8 cellular contexts compared by ENCODE assay signal in the genomic region with DNA sequence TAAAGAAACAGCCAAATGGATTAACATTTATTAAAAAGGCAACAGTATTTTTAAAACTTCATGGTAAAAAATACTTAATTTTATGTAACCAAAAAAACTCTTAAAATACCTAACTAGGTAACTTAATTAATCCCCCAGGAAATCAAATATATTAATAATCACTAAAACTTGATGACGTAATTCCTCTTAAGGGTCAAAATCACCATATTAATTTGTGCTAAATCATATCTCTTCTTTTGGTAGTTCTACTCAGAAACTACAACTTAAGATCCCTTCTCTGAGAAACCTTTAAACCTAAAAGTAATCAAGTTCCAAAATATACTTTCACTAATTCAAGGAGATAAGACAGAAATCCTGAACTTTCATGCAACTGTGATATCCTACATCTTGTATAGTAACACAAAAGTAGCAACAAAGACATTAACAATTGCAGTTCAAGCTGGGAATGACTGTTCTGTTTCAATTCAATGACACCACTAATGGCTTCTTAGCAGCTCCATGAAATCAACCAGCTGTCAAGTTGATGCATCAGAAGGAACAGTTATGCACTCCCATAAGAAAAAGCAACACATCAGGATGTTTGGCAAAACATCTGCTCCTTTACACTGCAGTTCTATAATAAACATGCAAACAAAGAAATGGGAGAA. TPM values are rescaled to one million over a fixed set of nuclear protein-coding genes. Genes with fewer than 3 reads are reported as not detected.
A peak's percentile ranks its signal among the peaks of the same experiment; 100 is the strongest.
DNase-seq lines count a peak whose midpoint lies in the region; FAIRE-seq and TF ChIP-seq lines count a peak whose summit lies in the region.

No MANE protein-coding gene starts in this region.

- H3K27me3 ChIP-seq in H1 (replicated peaks in 1 of 4; ENCODE audit: control insufficient read depth in 3 of 4, extremely low read depth in 1 of 4, insufficient read depth in 3 of 4, low read length in 3 of 4): no peaks in the 10 kb centered on the region
- H3K27me3 ChIP-seq in prostate gland (replicated peaks; ENCODE audit: insufficient read depth): no peaks in the 10 kb centered on the region

- H3K9me3 ChIP-seq in H1 (ENCODE audit: insufficient read depth in 2 of 2, low read depth in 1 of 2, low read length in 1 of 2) (no peaks in the 10 kb centered on the region), prostate gland (no peaks in the 10 kb centered on the region)

- CTCF ChIA-PET in H1 (lab: Charles Lee; ENCODE audit: partially characterized antibody): no interaction called here

- H4K5ac ChIP-seq in H1 (ENCODE audit: insufficient read length, low read depth, low read length): peak overlapping the region; percentile 29

- no peak overlapping the region for H2BK120ac ChIP-seq in H1 (replicated peaks; ENCODE audit: low read depth, low read length)

- no peak overlapping the region for H3K23ac ChIP-seq in H1 (ENCODE audit: insufficient read length)

- no peak overlapping the region for H2BK12ac ChIP-seq in H1 (ENCODE audit: low read depth, low read length)

- no peak for TF ChIP-seq CTCF in H1 (IDR thresholded peaks at IDR 0.05; ENCODE audit: control extremely low read depth in 1 of 3, insufficient read depth in 1 of 3, low read depth in 1 of 3, low read length in 3 of 3)
- no peak for TF ChIP-seq CTCF in prostate gland (IDR thresholded peaks at IDR 0.05)

- H3K27ac ChIP-seq in H1 (ENCODE audit: low read depth, low read length) (no peak overlapping the region), prostate gland (peak overlapping the region; percentile 25 to 99)

- H2AK5ac ChIP-seq in H1 (ENCODE audit: low read depth, low read length): no peak overlapping the region

- H3K4me1 ChIP-seq in H1 (replicated peaks in 1 of 4; ENCODE audit: control insufficient read depth in 3 of 4, insufficient read depth in 4 of 4, low read length in 3 of 4): peaks cover 0 to 18% (median 7%) of the 10 kb centered on the region in 4 experiments; a peak in 4 of 7 replicates
- no peaks in the 10 kb centered on the region for H3K4me1 ChIP-seq in prostate gland (replicated peaks)

- no peak overlapping the region for H2BK5ac ChIP-seq in H1 (ENCODE audit: low read depth, low read length)

- no peak overlapping the region for H4K91ac ChIP-seq in H1 (replicated peaks; ENCODE audit: insufficient read length, low read length)

- TF ChIP-seq POLR2A in H54 (IDR thresholded peaks at IDR 0.05; ENCODE audit: low read depth, low read length): no peak
- no peak for TF ChIP-seq POLR2A in H1 (IDR thresholded peaks at IDR 0.05; ENCODE audit: control extremely low read depth in 1 of 2, low read depth in 2 of 2, low read length in 2 of 2)
- TF ChIP-seq POLR2A in prostate gland (IDR thresholded peaks at IDR 0.05): no peak

- H3K23me2 ChIP-seq in H1 (ENCODE audit: low read depth, low read length): no peaks in the 10 kb centered on the region; the same call in 1 of the 2 replicates

- peak overlapping the region in 1 of 4 experiments; percentile 98; a peak in 2 of 8 replicates for H3K4me3 ChIP-seq in H1 (ENCODE audit: extremely low read depth in 1 of 4, insufficient read depth in 2 of 4, low read depth in 3 of 4, low read length in 4 of 4)
- no peak overlapping the region for H3K4me3 ChIP-seq in prostate gland

- FAIRE-seq in H54 (lab: Jason Lieb, UNC) (peak; percentile 98), H1 (lab: Jason Lieb, UNC) (peak; percentile 90)

- no peak overlapping the region for H4K8ac ChIP-seq in H1 (ENCODE audit: extremely low read depth, insufficient read depth, low read length)

- H3K79me2 ChIP-seq in H1 (ENCODE audit: control insufficient read depth in 1 of 2, insufficient read depth in 2 of 2, low read length in 2 of 2): peaks cover 10 to 87% of the 10 kb centered on the region in 2 experiments; a peak in 3 of 4 replicates

- DNase-seq in H54 (ENCODE audit: insufficient read length, low spot score) (no peak), NCI-H446 (lab: John Stamatoyannopoulos, UW) (peak; percentile 29 to 58), H1 (ENCODE audit: low read depth in 1 of 2, low spot score in 2 of 2) (no peak), prostate gland (ENCODE audit: low spot score) (no peak), hepatic stellate cell (ENCODE audit: low spot score) (no peak), GM03348 (ENCODE audit: low spot score) (no peak), mucosa of gallbladder (ENCODE audit: low spot score) (no peak)
- no peak for DNase-seq in activated CD8-positive, alpha-beta memory T cell treated with anti-CD3 and anti-CD28 coated beads, Interleukin-2, amount 50 U/mL, for 48 hours

- no peak for TF ChIP-seq RAD21 in H1 (IDR thresholded peaks at IDR 0.05 in 1 of 2, conservative IDR thresholded peaks at IDR 0.05 in 1 of 2; ENCODE audit: low read depth in 2 of 2, low read length in 2 of 2)

- no peak for TF ChIP-seq EP300 in H1 (IDR thresholded peaks at IDR 0.05; ENCODE audit: borderline replicate concordance in 1 of 2, low read depth in 2 of 2, low read length in 2 of 2)

- H4K20me1 ChIP-seq in H1 (replicated peaks in 1 of 2; ENCODE audit: control insufficient read depth in 1 of 2, insufficient read depth in 2 of 2, low read length in 2 of 2): no peaks in the 10 kb centered on the region

- H3K4ac ChIP-seq in H1 (replicated peaks; ENCODE audit: insufficient read length, low read depth, low read length): no peak overlapping the region

- H2BK15ac ChIP-seq in H1 (ENCODE audit: low read length): no peak overlapping the region

- POLR2A ChIA-PET in H1 (lab: Charles Lee; ENCODE audit: partially characterized antibody): interaction anchor here (1.7 to 6.6 kb wide), 3 partner anchors 8 to 101 kb away, joined by 7 to 75 read pairs (median 23); partner anchors contain the start of gene MARCHF7

- H2BK20ac ChIP-seq in H1 (ENCODE audit: low read length): no peak overlapping the region

- intact Hi-C loops in prostate gland (cut with DNase I): loop anchor here (10.0 kb wide), 1 partner anchor 182 kb away; the partner anchor contains the start of gene CD302

- no peak overlapping the region for H3K9ac ChIP-seq in H1 (replicated peaks in 1 of 4; ENCODE audit: extremely low read depth in 1 of 4, low read depth in 3 of 4, low read length in 3 of 4)

- H3K4me2 ChIP-seq in H1 (ENCODE audit: insufficient read depth in 1 of 2, low read depth in 2 of 2, low read length in 2 of 2): peak overlapping the region; percentile 41 to 69; a peak in 3 of 4 replicates

- no peak overlapping the region for H3K14ac ChIP-seq in H1 (ENCODE audit: insufficient read length)

- no peak overlapping the region for H3K56ac ChIP-seq in H1 (replicated peaks; ENCODE audit: insufficient read length, low read depth, low read length)

- no peak overlapping the region for H2AFZ ChIP-seq in H1 (ENCODE audit: low read length)

- H3K18ac ChIP-seq in H1 (ENCODE audit: extremely low read depth, low read length): no peak overlapping the region; the same call in 1 of the 2 replicates

- H3K36me3 ChIP-seq in H1 (ENCODE audit: control insufficient read depth in 2 of 4, insufficient read depth in 4 of 4, low read length in 3 of 4) (no peaks in the 10 kb centered on the region), prostate gland (no peaks in the 10 kb centered on the region)

- no peaks in the 10 kb centered on the region; the same call in 1 of the 2 replicates for H3K79me1 ChIP-seq in H1 (ENCODE audit: low read depth, low read length)

- 70% methylated on average over 1 of the region's 1 CpG; no CpG with 5 or more reads in 1 of the 2 experiments for WGBS in H1 (ENCODE audit: extremely low coverage in 1 of 2, insufficient coverage in 1 of 2, insufficient read length in 1 of 2, insufficient replicate concordance in 2 of 2, low coverage in 1 of 2, low lambda C conversion rate in 2 of 2, missing lambda C conversion rate in 1 of 2), 2 experiments
- WGBS in prostate gland: 58% methylated on average over 1 of the region's 1 CpG

TF ChIP-seq in H1, 55 proteins besides CTCF, POLR2A, EP300 and RAD21:
- no peak for TF ChIP-seq NANOG (IDR thresholded peaks at IDR 0.05; ENCODE audit: insufficient read depth, low read depth, low read length, poor library complexity, severe bottlenecking)
- no peak for TF ChIP-seq TCF12 (IDR thresholded peaks at IDR 0.05; ENCODE audit: low read depth, low read length)
- no peak for TF ChIP-seq SP4 (IDR thresholded peaks at IDR 0.05; ENCODE audit: low read length)
- no peak for TF ChIP-seq TEAD4 (IDR thresholded peaks at IDR 0.05; ENCODE audit: low read depth, low read length)
- TF ChIP-seq KDM5A (IDR thresholded peaks at IDR 0.05; ENCODE audit: low read length): no peak
- no peak for TF ChIP-seq CREB1 (IDR thresholded peaks at IDR 0.05)

RNA-seq across cellular contexts. Expression of gene BAZ2B, which starts 4.0 kb away (rescaled TPM):
- 46.3 and 48.8 TPM in 2 replicates for total RNA-seq in H1 (2021; fragmentation: NEBNext Ultra II Directional; extraction: Animal tissue kit (Norgen Biotek cat#: 25700))
- 13.2 and 15.2 TPM in 2 replicates for polyA plus RNA-seq in H1 (2011; rRNA removed)
- polyA plus RNA-seq in H1 (2011; cell fraction: cytosol; rRNA removed): 12.1 TPM
- polyA plus RNA-seq in H1 (2011; cell fraction: nucleus; rRNA removed): 53.2 TPM
- polyA plus RNA-seq in H1 (2012, experiment 1 of 2): 13.6 to 34.4 TPM (median 18.7 TPM) in 4 replicates
- polyA plus RNA-seq in H1 (2012, experiment 2 of 2): 1.0 TPM
- 15.6 TPM for polyA plus RNA-seq in H1 (2013, experiment 1 of 2)
- polyA plus RNA-seq in H1 (2013, experiment 2 of 2): 14.0 TPM
- polyA minus RNA-seq in H1 (2011; rRNA and poly(A)+ RNA removed): 181 and 183 TPM in 2 replicates
- polyA minus RNA-seq in H1 (2011; cell fraction: cytosol; rRNA and poly(A)+ RNA removed): 36.9 TPM
- 307 TPM for polyA minus RNA-seq in H1 (2011; cell fraction: nucleus; rRNA and poly(A)+ RNA removed)
- total RNA-seq in prostate gland (10 to 100 TPM; 60.8 to 84.5 TPM), mucosa of gallbladder (77.7 TPM)

Comparison
In these comparisons a context has a peak if more than half of its experiments do, and no peak if none do; other contexts are left out.
1. DNase-seq: peak in NCI-H446 (2 of 2); none in H54 (single experiment), H1 (0 of 2), prostate gland (single experiment), hepatic stellate cell (single experiment), GM03348 (single experiment), activated CD8-positive, alpha-beta memory T cell treated with anti-CD3 and anti-CD28 coated beads, Interleukin-2, amount 50 U/mL, for 48 hours (single experiment) and mucosa of gallbladder (single experiment).